20 cellular contexts compared by ENCODE assay signal in genomic region chr1:59017501-59018231, GRCh38.
DNase-seq lines count a peak whose midpoint lies in the region; ATAC-seq, FAIRE-seq and TF ChIP-seq lines count a peak whose summit lies in the region.
"Had no signal": no experiment of that assay in that cellular context is flagged by ENCODE, and none has a peak within 500 bp of the region (broad histone marks: within the 10 kb centered on the region; RNA-seq: fewer than 3 reads in every experiment).

No MANE protein-coding gene starts in this region.

- no peaks in the 10 kb centered on the region for H3K27me3 Mint-ChIP-seq in astrocyte (ENCODE audit: low read depth, unreplicated experiment)
- H3K27me3 Mint-ChIP-seq: activated B cell treated with CpG ODN at 0.5 μM for 24 hours; activated CD4-positive, alpha-beta memory T cell treated with anti-CD3 and anti-CD28 coated beads for 36 hours; activated naive CD4-positive, alpha-beta T cell treated with anti-CD3 and anti-CD28 coated beads, Interleukin-2, amount 50 U/mL, for 24 hours; CD4-positive, CD25-positive, alpha-beta regulatory T cell had no signal

- no peak for TF ChIP-seq CTCF in astrocyte (IDR thresholded peaks at IDR 0.05; ENCODE audit: insufficient read depth, low read depth, low read length)

- H3K36me3 ChIP-seq in astrocyte (ENCODE audit: insufficient read depth, low read length) (no peaks in the 10 kb centered on the region), neuronal stem cell (replicated peaks in 1 of 2; ENCODE audit: control insufficient read depth in 2 of 2, insufficient read depth in 2 of 2, low read length in 2 of 2) (no peaks in the 10 kb centered on the region)
- H3K36me3 ChIP-seq: right atrium auricular region had no signal

- H2BK15ac ChIP-seq in neuronal stem cell (ENCODE audit: low read length): no peak overlapping the region

- no peak overlapping the region for H3K4me3 Mint-ChIP-seq in astrocyte (ENCODE audit: unreplicated experiment)
- H3K4me3 Mint-ChIP-seq: activated B cell treated with CpG ODN at 0.5 μM for 24 hours; activated CD4-positive, alpha-beta memory T cell treated with anti-CD3 and anti-CD28 coated beads for 36 hours; activated naive CD4-positive, alpha-beta T cell treated with anti-CD3 and anti-CD28 coated beads, Interleukin-2, amount 50 U/mL, for 24 hours; dendritic cell treated with granulocyte-macrophage colony-stimulating factor and Interleukin-4, amounts not matched to agents 40 ng/mL and 50 ng/mL, for 4 days had no signal

- H3K18ac ChIP-seq in neuronal stem cell (ENCODE audit: low read length): no peak overlapping the region

- H3K14ac ChIP-seq in neuronal stem cell (ENCODE audit: low read length): no peak overlapping the region

- ATAC-seq in HG02870 (IDR thresholded peaks at IDR 0.05; ENCODE audit: unreplicated experiment): peak; percentile 27
- ATAC-seq in HG02981 (IDR thresholded peaks at IDR 0.05; ENCODE audit: unreplicated experiment): no peak
- ATAC-seq in HG03175 (IDR thresholded peaks at IDR 0.05; ENCODE audit: unreplicated experiment): no peak
- ATAC-seq: activated T-cell treated with anti-CD3 and anti-CD28 coated beads, Interleukin-2, amount 50 U/mL, for 4 hours had no signal

- peaks cover 2% of the 10 kb centered on the region for H3K36me3 Mint-ChIP-seq in astrocyte (ENCODE audit: low read depth, unreplicated experiment)
- H3K36me3 Mint-ChIP-seq: activated CD4-positive, alpha-beta memory T cell treated with anti-CD3 and anti-CD28 coated beads for 36 hours; activated naive CD4-positive, alpha-beta T cell treated with anti-CD3 and anti-CD28 coated beads, Interleukin-2, amount 50 U/mL, for 24 hours had no signal

- no peak overlapping the region for H3K27ac ChIP-seq in astrocyte (ENCODE audit: low read depth, low read length)
- no peak overlapping the region for H3K27ac ChIP-seq in neuronal stem cell (replicated peaks; ENCODE audit: low read length)

- no peak overlapping the region for H3K4me2 ChIP-seq in astrocyte (ENCODE audit: low read length)
- H3K4me2 ChIP-seq in neuronal stem cell (ENCODE audit: insufficient read depth, low read length, poor library complexity, severe bottlenecking): no peak overlapping the region

- H3K4me1 Mint-ChIP-seq in astrocyte (ENCODE audit: low read depth, unreplicated experiment): peaks cover 45% of the 10 kb centered on the region

- no peaks in the 10 kb centered on the region for H3K27me3 ChIP-seq in astrocyte (ENCODE audit: insufficient read depth, low read length)
- H3K27me3 ChIP-seq in neuronal stem cell (ENCODE audit: control insufficient read depth in 3 of 3, insufficient read depth in 3 of 3, low read depth in 1 of 3, low read length in 3 of 3): no peaks in the 10 kb centered on the region
- H3K27me3 ChIP-seq: right atrium auricular region had no signal

- WGBS in neuronal stem cell (ENCODE audit: extremely low coverage in 2 of 2, insufficient read length in 2 of 2, insufficient replicate concordance in 1 of 2), 2 donors: no CpG with 5 or more reads among the region's 8 CpGs

- no peaks in the 10 kb centered on the region for H3K79me1 ChIP-seq in neuronal stem cell (ENCODE audit: low read depth, low read length)

- no peak for FAIRE-seq in astrocyte (lab: Jason Lieb, UNC)

- no peak overlapping the region for H3K4me3 ChIP-seq in astrocyte (ENCODE audit: insufficient read depth, low read depth, low read length)
- H3K4me3 ChIP-seq in neuronal stem cell (ENCODE audit: low read length in 2 of 2): no peak overlapping the region
- H3K4me3 ChIP-seq: right atrium auricular region had no signal

- H3K9ac ChIP-seq in astrocyte (ENCODE audit: low read length) (no peak overlapping the region), neuronal stem cell (ENCODE audit: low read depth, low read length, poor library complexity) (no peak overlapping the region)

- H4K91ac ChIP-seq in neuronal stem cell (ENCODE audit: low read depth, low read length, poor library complexity): no peak overlapping the region

- H3K79me2 ChIP-seq in astrocyte (ENCODE audit: insufficient read depth, low read length): no peaks in the 10 kb centered on the region

- H2AFZ ChIP-seq in astrocyte (ENCODE audit: low read depth, low read length): no peak overlapping the region
- H2AFZ ChIP-seq in neuronal stem cell (ENCODE audit: low read length): no peak overlapping the region

- H2BK12ac ChIP-seq in neuronal stem cell (ENCODE audit: low read length): no peak overlapping the region

- H4K8ac ChIP-seq in neuronal stem cell (ENCODE audit: low read depth, low read length): no peak overlapping the region

- H3K4ac ChIP-seq in neuronal stem cell (ENCODE audit: low read length): no peak overlapping the region

- no peak overlapping the region for H2AK5ac ChIP-seq in neuronal stem cell (ENCODE audit: low read depth, low read length)

- H3K27ac Mint-ChIP-seq in astrocyte (ENCODE audit: unreplicated experiment): peak overlapping the region; percentile 55
- H3K27ac Mint-ChIP-seq: activated CD4-positive, alpha-beta memory T cell treated with anti-CD3 and anti-CD28 coated beads for 36 hours; dendritic cell treated with granulocyte-macrophage colony-stimulating factor and Interleukin-4, amounts not matched to agents 40 ng/mL and 50 ng/mL, for 4 days had no signal

- H3K4me1 ChIP-seq in astrocyte (ENCODE audit: insufficient read depth, low read length): peaks cover 38% of the 10 kb centered on the region
- peaks cover 13 to 20% of the 10 kb centered on the region in 2 donors for H3K4me1 ChIP-seq in neuronal stem cell (ENCODE audit: control insufficient read depth in 2 of 2, insufficient read depth in 1 of 2, low read depth in 1 of 2, low read length in 2 of 2)

- no peak overlapping the region for H2BK5ac ChIP-seq in neuronal stem cell (ENCODE audit: low read length)

- DNase-seq in Daoy (ENCODE audit: low read depth) (peak; percentile 21), astrocyte (ENCODE audit: low read depth) (peak; percentile 71), islet precursor cell (peak; percentile 79), neuronal stem cell (ENCODE audit: low spot score) (no peak), putamen (ENCODE audit: low spot score) (no peak)
- DNase-seq: activated B cell treated with CpG ODN at 0.5 μM for 24 hours; activated CD4-positive, alpha-beta memory T cell treated with anti-CD3 and anti-CD28 coated beads for 36 hours; activated T-cell treated with anti-CD3 and anti-CD28 coated beads, Interleukin-2, amount 50 U/mL, for 4 hours; CD4-positive, CD25-positive, alpha-beta regulatory T cell; DMS153; NCI-H1092; NCI-H510A treated with DMSO at 0.1 percent for 48 hours; SHP77 treated with DMSO at 0.1 percent for 48 hours; stimulated activated naive CD4-positive, alpha-beta T cell had no signal

- H3K9me3 ChIP-seq in astrocyte (ENCODE audit: insufficient read depth, low read depth, low read length): no peaks in the 10 kb centered on the region
- peaks cover 0 to 6% of the 10 kb centered on the region in 2 donors for H3K9me3 ChIP-seq in neuronal stem cell (replicated peaks in 1 of 2; ENCODE audit: control insufficient read depth in 2 of 2, insufficient read depth in 1 of 2, low read depth in 1 of 2, low read length in 2 of 2)
- H3K9me3 ChIP-seq: right atrium auricular region had no signal

- no peak overlapping the region for H3K23ac ChIP-seq in neuronal stem cell (ENCODE audit: low read depth, low read length, poor library complexity)

- H2BK120ac ChIP-seq in neuronal stem cell (ENCODE audit: low read depth, low read length): no peak overlapping the region

- peaks cover 6% of the 10 kb centered on the region for H3K9me3 Mint-ChIP-seq in astrocyte (ENCODE audit: unreplicated experiment)
- H3K9me3 Mint-ChIP-seq: activated B cell treated with CpG ODN at 0.5 μM for 24 hours; activated CD4-positive, alpha-beta memory T cell treated with anti-CD3 and anti-CD28 coated beads for 36 hours; dendritic cell treated with granulocyte-macrophage colony-stimulating factor and Interleukin-4, amounts not matched to agents 40 ng/mL and 50 ng/mL, for 4 days had no signal

- no peaks in the 10 kb centered on the region for H4K20me1 ChIP-seq in astrocyte (ENCODE audit: insufficient read depth, low read length)

Comparison
In these comparisons a context has a peak if more than half of its experiments do, and no peak if none do; other contexts are left out.
1. DNase-seq: peak in Daoy (single experiment), astrocyte (single experiment) and islet precursor cell (single experiment); none in neuronal stem cell (single experiment) and putamen (single experiment).